Comparison of ENCODE assay signal across 20 cellular contexts in genomic region chr5:60517094-60517694, GRCh38.
DNase-seq lines count a peak whose midpoint lies in the region; ATAC-seq, FAIRE-seq and TF ChIP-seq lines count a peak whose summit lies in the region.
"Had no signal": no experiment of that assay in that cellular context is flagged by ENCODE, and none has a peak within 500 bp of the region (broad histone marks: within the 10 kb centered on the region; RNA-seq: fewer than 3 reads in every experiment).

No MANE protein-coding gene starts in this region.

- no peaks in the 10 kb centered on the region for H3K9me3 Mint-ChIP-seq in stimulated activated memory B cell treated with anti-CD40 and anti-IgM and Interleukin-4, amounts not matched to agents 10 μg/mL and 1 μg/mL and 100 μg/mL, for 72 hours

- H4K91ac ChIP-seq in H1 (replicated peaks; ENCODE audit: insufficient read length, low read length): no peak overlapping the region

- H3K9ac ChIP-seq in Karpas-422 (ENCODE audit: low read length) (0 out of 2 replicates have a peak overlapping the region, but pooled peaks have one; percentile 87), H1 (replicated peaks in 1 of 4; ENCODE audit: extremely low read depth in 1 of 4, low read depth in 3 of 4, low read length in 3 of 4) (no peak overlapping the region), muscle layer of colon (ENCODE audit: low read length) (no peak overlapping the region)
- H3K9ac ChIP-seq: GM23248 had no signal

- no peak overlapping the region for H3K4ac ChIP-seq in H1 (replicated peaks; ENCODE audit: insufficient read length, low read depth, low read length)

- no peak for TF ChIP-seq CTCF in H1 (IDR thresholded peaks at IDR 0.05; ENCODE audit: control extremely low read depth in 1 of 3, insufficient read depth in 1 of 3, low read depth in 1 of 3, low read length in 3 of 3)

- FAIRE-seq in H1 (lab: Jason Lieb, UNC): no peak
- FAIRE-seq: D721Med, K562 had no signal

- H3K27me3 ChIP-seq in Karpas-422 (ENCODE audit: low read length): no peaks in the 10 kb centered on the region
- no peaks in the 10 kb centered on the region for H3K27me3 ChIP-seq in H1 (replicated peaks in 1 of 4; ENCODE audit: control insufficient read depth in 3 of 4, extremely low read depth in 1 of 4, insufficient read depth in 3 of 4, low read length in 3 of 4)
- no peaks in the 10 kb centered on the region for H3K27me3 ChIP-seq in muscle layer of colon (ENCODE audit: control insufficient read depth in 1 of 2, insufficient read depth in 2 of 2, low read length in 2 of 2)

- no peak overlapping the region for H4K5ac ChIP-seq in H1 (ENCODE audit: insufficient read length, low read depth, low read length)

- no peak for TF ChIP-seq EP300 in H1 (IDR thresholded peaks at IDR 0.05; ENCODE audit: borderline replicate concordance in 1 of 2, low read depth in 2 of 2, low read length in 2 of 2)

- no peak overlapping the region for H3K4me3 Mint-ChIP-seq in stimulated activated memory B cell treated with anti-CD40 and anti-IgM and Interleukin-4, amounts not matched to agents 10 μg/mL and 1 μg/mL and 100 μg/mL, for 72 hours

- no peaks in the 10 kb centered on the region for H3K36me3 Mint-ChIP-seq in stimulated activated memory B cell treated with anti-CD40 and anti-IgM and Interleukin-4, amounts not matched to agents 10 μg/mL and 1 μg/mL and 100 μg/mL, for 72 hours

- no peak overlapping the region for H2BK12ac ChIP-seq in H1 (ENCODE audit: low read depth, low read length)

- H2AFZ ChIP-seq in Karpas-422 (ENCODE audit: low read length): no peak overlapping the region
- no peak overlapping the region for H2AFZ ChIP-seq in H1 (ENCODE audit: low read length)
- H2AFZ ChIP-seq: GM23248 had no signal

- peak overlapping the region; percentile 51 for H4K8ac ChIP-seq in H1 (ENCODE audit: extremely low read depth, insufficient read depth, low read length)

- no peak overlapping the region for H3K18ac ChIP-seq in H1 (ENCODE audit: extremely low read depth, low read length)

- H2BK15ac ChIP-seq in H1 (ENCODE audit: low read length): no peak overlapping the region

- POLR2A ChIA-PET in H1 (lab: Charles Lee; ENCODE audit: partially characterized antibody): no interaction called here

- H4K20me1 ChIP-seq in Karpas-422 (ENCODE audit: insufficient read depth, low read depth, low read length): no peaks in the 10 kb centered on the region
- H4K20me1 ChIP-seq in H1 (replicated peaks in 1 of 2; ENCODE audit: control insufficient read depth in 1 of 2, insufficient read depth in 2 of 2, low read length in 2 of 2): no peaks in the 10 kb centered on the region

- H3K4me3 ChIP-seq in Karpas-422 (ENCODE audit: low read length): peak overlapping the region; percentile 72; the same call in 1 of the 2 replicates
- no peak overlapping the region for H3K4me3 ChIP-seq in H1 (ENCODE audit: extremely low read depth in 1 of 4, insufficient read depth in 2 of 4, low read depth in 3 of 4, low read length in 4 of 4)
- no peak overlapping the region for H3K4me3 ChIP-seq in muscle layer of colon (ENCODE audit: low read depth in 1 of 2, low read length in 2 of 2)
- H3K4me3 ChIP-seq: GM23248, K562, SK-N-MC had no signal

- peak overlapping the region; percentile 48 for H3K27ac Mint-ChIP-seq in stimulated activated memory B cell treated with anti-CD40 and anti-IgM and Interleukin-4, amounts not matched to agents 10 μg/mL and 1 μg/mL and 100 μg/mL, for 72 hours

- no peaks in the 10 kb centered on the region for H3K23me2 ChIP-seq in H1 (ENCODE audit: low read depth, low read length)

- no peak overlapping the region for H2AK5ac ChIP-seq in H1 (ENCODE audit: low read depth, low read length)

- H3K23ac ChIP-seq in H1 (ENCODE audit: insufficient read length): no peak overlapping the region

- no peak overlapping the region for H2BK20ac ChIP-seq in H1 (ENCODE audit: low read length)

- no peaks in the 10 kb centered on the region for H3K9me2 ChIP-seq in Karpas-422 (replicated peaks; ENCODE audit: insufficient read depth, low read length)

- TF ChIP-seq RAD21 in H1 (IDR thresholded peaks at IDR 0.05 in 1 of 2, conservative IDR thresholded peaks at IDR 0.05 in 1 of 2; ENCODE audit: low read depth in 2 of 2, low read length in 2 of 2): no peak

- DNase-seq in Karpas-422 (no peak), H1 (ENCODE audit: low read depth in 1 of 2, low spot score in 2 of 2) (no peak), DMS 273 treated with DMSO at 0.1 percent for 48 hours (lab: John Stamatoyannopoulos, UW) (no peak), SIG-M5 (lab: John Stamatoyannopoulos, UW) (no peak)
- DNase-seq: C1 segment of cervical spinal cord; DMS79; GM23248; HCEC 1CT; NCI-H1105 treated with DMSO at 0.1 percent for 48 hours; NCI-H1694 treated with DMSO at 0.1 percent for 48 hours; NCI-H748 treated with DMSO at 0.1 percent for 48 hours; NK-92 treated with Interleukin-12 subunit alpha and Interleukin-12 subunit beta, amount 100 ng/mL, for 24 hours; Right ventricle myocardium superior had no signal

- H3K4me1 Mint-ChIP-seq in stimulated activated memory B cell treated with anti-CD40 and anti-IgM and Interleukin-4, amounts not matched to agents 10 μg/mL and 1 μg/mL and 100 μg/mL, for 72 hours: peaks cover 22% of the 10 kb centered on the region

- WGBS in H1 (ENCODE audit: extremely low coverage in 1 of 2, insufficient coverage in 1 of 2, insufficient read length in 1 of 2, insufficient replicate concordance in 2 of 2, low coverage in 1 of 2, low lambda C conversion rate in 2 of 2, missing lambda C conversion rate in 1 of 2), 2 experiments: 94% methylated on average over 7 of the region's 8 CpGs; no CpG with 5 or more reads in 1 of the 2 experiments

- H3K9me3 ChIP-seq in Karpas-422 (ENCODE audit: low read length) (no peaks in the 10 kb centered on the region), H1 (ENCODE audit: insufficient read depth in 2 of 2, low read depth in 1 of 2, low read length in 1 of 2) (no peaks in the 10 kb centered on the region), muscle layer of colon (ENCODE audit: low read length) (no peaks in the 10 kb centered on the region)

- H3K27me3 Mint-ChIP-seq in stimulated activated memory B cell treated with anti-CD40 and anti-IgM and Interleukin-4, amounts not matched to agents 10 μg/mL and 1 μg/mL and 100 μg/mL, for 72 hours: no peaks in the 10 kb centered on the region

- ATAC-seq in stimulated activated memory B cell treated with anti-CD40 and anti-IgM and Interleukin-4, amounts not matched to agents 10 μg/mL and 1 μg/mL and 100 μg/mL, for 72 hours: no peak
- ATAC-seq in HG03196 (IDR thresholded peaks at IDR 0.05; ENCODE audit: unreplicated experiment): no peak
- ATAC-seq in HG02852 (IDR thresholded peaks at IDR 0.05; ENCODE audit: unreplicated experiment): no peak
- ATAC-seq: K562 had no signal

- H3K56ac ChIP-seq in H1 (replicated peaks; ENCODE audit: insufficient read length, low read depth, low read length): no peak overlapping the region

- H3K79me2 ChIP-seq in Karpas-422 (ENCODE audit: low read length) (peaks cover 97% of the 10 kb centered on the region), H1 (ENCODE audit: control insufficient read depth in 1 of 2, insufficient read depth in 2 of 2, low read length in 2 of 2) (no peaks in the 10 kb centered on the region)

- H3K27ac ChIP-seq in Karpas-422 (ENCODE audit: low read length): peak overlapping the region; percentile 97
- H3K27ac ChIP-seq in H1 (ENCODE audit: low read depth, low read length): no peak overlapping the region
- H3K27ac ChIP-seq in muscle layer of colon (ENCODE audit: low read depth, low read length): peak overlapping the region; percentile 43
- H3K27ac ChIP-seq: GM23248, SK-N-MC had no signal

- H3K79me1 ChIP-seq in H1 (ENCODE audit: low read depth, low read length): no peaks in the 10 kb centered on the region

- no peak for TF ChIP-seq POLR2A in H1 (IDR thresholded peaks at IDR 0.05; ENCODE audit: control extremely low read depth in 1 of 2, low read depth in 2 of 2, low read length in 2 of 2)

- no peak overlapping the region for H2BK5ac ChIP-seq in H1 (ENCODE audit: low read depth, low read length)

- H3K14ac ChIP-seq in H1 (ENCODE audit: insufficient read length): no peak overlapping the region

- CTCF ChIA-PET in H1 (lab: Charles Lee; ENCODE audit: partially characterized antibody): interaction anchor here (0.6 to 2.7 kb wide), 6 partner anchors 9 to 231 kb away, joined by 3 to 9 read pairs (median 3); no protein-coding TSS in a partner anchor

- H3K4me2 ChIP-seq in Karpas-422 (ENCODE audit: low read depth, low read length, poor library complexity, severe bottlenecking) (peak overlapping the region; percentile 81), H1 (ENCODE audit: insufficient read depth in 1 of 2, low read depth in 2 of 2, low read length in 2 of 2) (no peak overlapping the region)

- H3K4me1 ChIP-seq in Karpas-422 (ENCODE audit: low read length): peaks cover 91% of the 10 kb centered on the region
- H3K4me1 ChIP-seq in H1 (replicated peaks in 1 of 4; ENCODE audit: control insufficient read depth in 3 of 4, insufficient read depth in 4 of 4, low read length in 3 of 4): peaks cover 0 to 2% (median 0%) of the 10 kb centered on the region in 4 experiments; a peak in 1 of 7 replicates
- peaks cover 53% of the 10 kb centered on the region for H3K4me1 ChIP-seq in muscle layer of colon (ENCODE audit: insufficient read depth, low read length)

- peaks cover 7% of the 10 kb centered on the region; the same call in 1 of the 2 replicates for H3K36me3 ChIP-seq in Karpas-422 (ENCODE audit: insufficient read depth, low read length)
- H3K36me3 ChIP-seq in H1 (ENCODE audit: control insufficient read depth in 2 of 4, insufficient read depth in 4 of 4, low read length in 3 of 4): no peaks in the 10 kb centered on the region
- H3K36me3 ChIP-seq in muscle layer of colon (ENCODE audit: insufficient read depth, low read length): no peaks in the 10 kb centered on the region

- H2BK120ac ChIP-seq in H1 (replicated peaks; ENCODE audit: low read depth, low read length): no peak overlapping the region

TF ChIP-seq in H1, 55 proteins besides CTCF, POLR2A, EP300 and RAD21 (continues in another document):
- TF ChIP-seq SAP30 (IDR thresholded peaks at IDR 0.05; ENCODE audit: insufficient read depth, insufficient replicate concordance, low read length) (no peak), NRF1 (IDR thresholded peaks at IDR 0.05; ENCODE audit: low read depth, low read length) (no peak), E2F6 (IDR thresholded peaks at IDR 0.05) (no peak), CHD1 (IDR thresholded peaks at IDR 0.05; ENCODE audit: low read depth, low read length) (no peak)
